ENCODE assay signal across 18 cellular contexts in the genomic region with DNA sequence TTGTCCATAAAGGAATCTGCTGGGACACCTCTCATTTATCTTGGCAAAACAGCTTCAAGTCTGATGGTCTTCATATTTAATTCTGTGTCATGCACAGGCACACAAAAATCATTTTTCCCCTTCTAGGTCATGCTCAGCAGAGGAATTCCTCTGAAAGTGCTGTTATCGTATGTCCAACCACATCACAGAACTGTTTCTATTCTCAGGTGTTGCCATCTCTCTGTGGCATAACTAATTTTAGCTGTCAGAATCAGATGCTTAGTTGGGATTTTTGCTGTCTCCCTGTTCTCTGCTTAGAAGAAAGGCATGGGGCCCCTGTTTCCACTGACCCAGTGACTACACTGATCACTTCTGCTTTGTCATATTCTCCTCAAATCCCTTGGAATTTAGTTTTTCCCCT.
A peak's percentile ranks its signal among the peaks of the same experiment; 100 is the strongest.
DNase-seq lines count a peak whose midpoint lies in the region; ATAC-seq and TF ChIP-seq lines count a peak whose summit lies in the region.
"Had no signal": no experiment of that assay in that cellular context is flagged by ENCODE, and none has a peak within 500 bp of the region (broad histone marks: within the 10 kb centered on the region; RNA-seq: fewer than 3 reads in every experiment).

No MANE protein-coding gene starts in this region.

- POLR2A ChIA-PET in naive thymus-derived CD8-positive, alpha-beta T cell (lab: Charles Lee): no interaction called here

- no peaks in the 10 kb centered on the region for H3K9me3 ChIP-seq in MM.1S (replicated peaks; ENCODE audit: insufficient read depth, low read length)
- H3K9me3 ChIP-seq: A549; BLaER1 treated with 17β-estradiol and CSF1 and Interleukin-3, amounts not matched to agents 10 nM and 100 nM; Caco-2 had no signal

- no peaks in the 10 kb centered on the region for H3K36me3 ChIP-seq in MM.1S (replicated peaks; ENCODE audit: insufficient read depth, low read length)
- H3K36me3 ChIP-seq: BLaER1 treated with 17β-estradiol and CSF1 and Interleukin-3, amounts not matched to agents 10 nM and 100 nM had no signal

- H3K9ac ChIP-seq in MM.1S (ENCODE audit: low read length): peak overlapping the region; percentile 18; the same call in 1 of the 2 replicates
- H3K9ac ChIP-seq: BLaER1 treated with 17β-estradiol and CSF1 and Interleukin-3, amounts not matched to agents 10 nM and 100 nM had no signal

- peaks cover 3% of the 10 kb centered on the region for H3F3A ChIP-seq in MM.1S (ENCODE audit: insufficient read depth, low read length)

- H3K4me1 Mint-ChIP-seq in naive thymus-derived CD8-positive, alpha-beta T cell: no peaks in the 10 kb centered on the region
- no peaks in the 10 kb centered on the region for H3K4me1 Mint-ChIP-seq in stimulated activated naive B cell treated with anti-CD40 and anti-IgM and Interleukin-4, amounts not matched to agents 10 μg/mL and 1 μg/mL and 100 μg/mL, for 72 hours
- H3K4me1 Mint-ChIP-seq: B cell had no signal

- H4K20me1 ChIP-seq in MM.1S (ENCODE audit: insufficient read depth, low read length): no peaks in the 10 kb centered on the region
- H4K20me1 ChIP-seq: BLaER1 treated with 17β-estradiol and CSF1 and Interleukin-3, amounts not matched to agents 10 nM and 100 nM had no signal

- H3K79me2 ChIP-seq in MM.1S (ENCODE audit: low read length): no peaks in the 10 kb centered on the region

- H3K27ac ChIP-seq in MM.1S (ENCODE audit: low read length): peak overlapping the region; percentile 68; the same call in 1 of the 2 replicates
- H3K27ac ChIP-seq: 22Rv1; A549; BLaER1 treated with 17β-estradiol and CSF1 and Interleukin-3, amounts not matched to agents 10 nM and 100 nM; C4-2B had no signal

- H3K4me1 ChIP-seq in MM.1S (ENCODE audit: low read length): peaks cover 26% of the 10 kb centered on the region
- H3K4me1 ChIP-seq: A549; BLaER1 treated with 17β-estradiol and CSF1 and Interleukin-3, amounts not matched to agents 10 nM and 100 nM; Caco-2 had no signal

- H3K27me3 ChIP-seq in MM.1S (replicated peaks; ENCODE audit: insufficient read depth, low read length): no peaks in the 10 kb centered on the region
- H3K27me3 ChIP-seq: BLaER1 treated with 17β-estradiol and CSF1 and Interleukin-3, amounts not matched to agents 10 nM and 100 nM had no signal

- no peak overlapping the region for H3K4me3 ChIP-seq in Jurkat, Clone E6-1 (ENCODE audit: low read length)
- H3K4me3 ChIP-seq in MM.1S (ENCODE audit: low read length): no peak overlapping the region
- H3K4me3 ChIP-seq: A549; BLaER1 treated with 17β-estradiol and CSF1 and Interleukin-3, amounts not matched to agents 10 nM and 100 nM had no signal

- no peak for TF ChIP-seq CTCF in MM.1S (IDR thresholded peaks at IDR 0.05; ENCODE audit: low read length)

- ATAC-seq in naive thymus-derived CD8-positive, alpha-beta T cell: no peak
- ATAC-seq in stimulated activated naive B cell treated with anti-CD40 and anti-IgM and Interleukin-4, amounts not matched to agents 10 μg/mL and 1 μg/mL and 100 μg/mL, for 72 hours (replicated peaks): no peak
- ATAC-seq: A549; CD8-positive, alpha-beta T cell had no signal

- H3K36me3 Mint-ChIP-seq in naive thymus-derived CD8-positive, alpha-beta T cell: peaks cover 0 to 4% (median 0%) of the 10 kb centered on the region in 3 donors
- H3K36me3 Mint-ChIP-seq in stimulated activated naive B cell treated with anti-CD40 and anti-IgM and Interleukin-4, amounts not matched to agents 10 μg/mL and 1 μg/mL and 100 μg/mL, for 72 hours: no peaks in the 10 kb centered on the region
- H3K36me3 Mint-ChIP-seq: CD8-positive, alpha-beta T cell had no signal

- no peak overlapping the region for H2AFZ ChIP-seq in MM.1S (ENCODE audit: low read length)

- no peak overlapping the region for H3K4me3 Mint-ChIP-seq in naive thymus-derived CD8-positive, alpha-beta T cell
- no peak overlapping the region for H3K4me3 Mint-ChIP-seq in stimulated activated naive B cell treated with anti-CD40 and anti-IgM and Interleukin-4, amounts not matched to agents 10 μg/mL and 1 μg/mL and 100 μg/mL, for 72 hours
- H3K4me3 Mint-ChIP-seq: B cell; CD4-positive, alpha-beta T cell; CD8-positive, alpha-beta T cell had no signal

- peak overlapping the region; percentile 50 for H3K4me2 ChIP-seq in MM.1S (ENCODE audit: low read depth, low read length)
- H3K4me2 ChIP-seq: A549; BLaER1 treated with 17β-estradiol and CSF1 and Interleukin-3, amounts not matched to agents 10 nM and 100 nM had no signal

- H3K27ac Mint-ChIP-seq in naive thymus-derived CD8-positive, alpha-beta T cell: no peak overlapping the region
- no peak overlapping the region for H3K27ac Mint-ChIP-seq in stimulated activated naive B cell treated with anti-CD40 and anti-IgM and Interleukin-4, amounts not matched to agents 10 μg/mL and 1 μg/mL and 100 μg/mL, for 72 hours
- H3K27ac Mint-ChIP-seq: B cell; CD4-positive, alpha-beta T cell; CD8-positive, alpha-beta T cell had no signal

- H3K27me3 Mint-ChIP-seq in naive thymus-derived CD8-positive, alpha-beta T cell: no peaks in the 10 kb centered on the region
- no peaks in the 10 kb centered on the region for H3K27me3 Mint-ChIP-seq in stimulated activated naive B cell treated with anti-CD40 and anti-IgM and Interleukin-4, amounts not matched to agents 10 μg/mL and 1 μg/mL and 100 μg/mL, for 72 hours
- H3K27me3 Mint-ChIP-seq: B cell; CD4-positive, alpha-beta T cell had no signal

- H3K9me3 Mint-ChIP-seq in naive thymus-derived CD8-positive, alpha-beta T cell: peaks cover 1 to 37% (median 10%) of the 10 kb centered on the region in 9 donors
- peaks cover 0 to 3% of the 10 kb centered on the region in 2 donors for H3K9me3 Mint-ChIP-seq in stimulated activated naive B cell treated with anti-CD40 and anti-IgM and Interleukin-4, amounts not matched to agents 10 μg/mL and 1 μg/mL and 100 μg/mL, for 72 hours

- DNase-seq in Jurkat, Clone E6-1 (ENCODE audit: low read depth, low spot score): peak; percentile 3
- peak; percentile 86 for DNase-seq in MM.1S
- peak; percentile 5 for DNase-seq in RPMI8226
- no peak for DNase-seq in naive thymus-derived CD8-positive, alpha-beta T cell
- DNase-seq in SKM-1 (lab: John Stamatoyannopoulos, UW; ENCODE audit: unreplicated experiment): no peak
- no peak for DNase-seq in stimulated activated naive B cell treated with anti-CD40 and anti-IgM and Interleukin-4, amounts not matched to agents 10 μg/mL and 1 μg/mL and 100 μg/mL, for 72 hours
- DNase-seq: AML-193; Caco-2; Calu3; CD4-positive, alpha-beta T cell; CD8-positive, alpha-beta T cell; DMS79 treated with DMSO at 0.1 percent for 48 hours; GF-D8 had no signal

- H3K9me2 ChIP-seq in MM.1S (replicated peaks; ENCODE audit: insufficient read depth, low read length): no peaks in the 10 kb centered on the region

Comparison
In these comparisons a context has a peak if more than half of its experiments do, and no peak if none do; other contexts are left out.
1. DNase-seq: peak in Jurkat, Clone E6-1 (single experiment), MM.1S (single experiment) and RPMI8226 (single experiment); none in naive thymus-derived CD8-positive, alpha-beta T cell (0 of 10), SKM-1 (single experiment) and stimulated activated naive B cell treated with anti-CD40 and anti-IgM and Interleukin-4, amounts not matched to agents 10 μg/mL and 1 μg/mL and 100 μg/mL, for 72 hours (single experiment).